Comparison of ENCODE assay signal across 31 cellular contexts in the genomic region with DNA sequence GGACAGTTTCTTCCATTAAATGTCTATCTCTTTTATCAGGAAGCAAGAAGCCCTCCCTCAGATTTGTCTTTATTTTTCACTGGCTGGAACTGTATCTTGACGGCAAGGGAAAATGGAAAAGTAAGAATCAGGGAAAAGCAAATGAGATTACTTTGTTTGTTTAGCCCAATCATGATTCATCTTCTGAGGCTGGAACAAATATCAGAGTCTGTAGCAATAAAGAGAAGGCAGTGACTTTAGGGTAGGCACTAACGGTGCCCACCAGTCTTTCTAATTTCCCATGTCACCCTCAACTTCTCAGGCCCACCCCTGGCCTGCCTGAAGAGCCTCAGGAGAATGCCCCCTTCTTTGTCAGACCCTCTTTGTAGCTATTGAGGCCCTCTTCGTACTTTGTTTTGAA. TPM values are rescaled to one million over a fixed set of nuclear protein-coding genes. Genes with fewer than 3 reads are reported as not detected.
"Had no signal": no experiment of that assay in that cellular context is flagged by ENCODE, and none has a peak within 500 bp of the region (broad histone marks: within the 10 kb centered on the region; RNA-seq: fewer than 3 reads in every experiment).

No MANE protein-coding gene starts in this region.

- H3K27ac ChIP-seq: esophagus squamous epithelium, heart right ventricle, left lung, neutrophil, prostate gland, skin epidermis, suprapubic skin, transverse colon, upper lobe of right lung, uterus had no signal

- H3K27ac Mint-ChIP-seq: mesothelial cell of epicardium; natural killer cell treated with Interleukin-12 subunit alpha and Interleukin-12 subunit beta and Interleukin-15 and Interleukin-18, amount 100 ng/mL, for 72 hours; stimulated activated naive CD8-positive, alpha-beta T cell treated with anti-CD3 and anti-CD28 coated beads, Interleukin-15, amount 100 ng/mL, for 72 hours had no signal

- H3K9me3 ChIP-seq: esophagus squamous epithelium, heart right ventricle, left lung, mucosa of descending colon, neutrophil, prostate gland, suprapubic skin, transverse colon, upper lobe of right lung, uterus had no signal

- H3K4me3 ChIP-seq: esophagus squamous epithelium, heart right ventricle, left lung, mucosa of descending colon, prostate gland, skin epidermis, suprapubic skin, transverse colon, upper lobe of right lung, uterus had no signal

- ATAC-seq: effector memory CD8-positive, alpha-beta T cell; heart right ventricle; left cardiac atrium; left lung; mucosa of descending colon; natural killer cell treated with Interleukin-12 subunit alpha and Interleukin-12 subunit beta and Interleukin-15 and Interleukin-18, amount 100 ng/mL, for 72 hours; right cardiac atrium; stimulated activated naive CD8-positive, alpha-beta T cell treated with anti-CD3 and anti-CD28 coated beads, Interleukin-15, amount 100 ng/mL, for 72 hours; upper lobe of right lung had no signal

- H3K27me3 ChIP-seq: transverse colon, upper lobe of right lung, uterus had no signal

- DNase-seq: cortex of kidney; effector memory CD8-positive, alpha-beta T cell; erythroblast; esophagus squamous epithelium; foreskin melanocyte; glutamatergic neuron; heart right ventricle; hippocampal formation; left cardiac atrium; left lung; mesenchymal stem cell; mucosa of descending colon; naive B cell; right cardiac atrium; stimulated activated CD4-positive, alpha-beta T cell treated with anti-CD3 and anti-CD28 coated beads, Interleukin-15, amount 100 ng/mL, for 24 hours; stimulated activated CD4-positive, alpha-beta T cell treated with anti-CD3 and anti-CD28 coated beads, Interleukin-2, amount 100 ng/mL, for 48 hours; stimulated activated naive CD4-positive, alpha-beta T cell; stimulated activated naive CD8-positive, alpha-beta T cell treated with anti-CD3 and anti-CD28 coated beads, Interleukin-15, amount 100 ng/mL, for 72 hours; transverse colon; upper lobe of right lung; uterus had no signal

- H3K9me3 Mint-ChIP-seq: effector memory CD8-positive, alpha-beta T cell; mesothelial cell of epicardium; naive B cell; natural killer cell treated with Interleukin-12 subunit alpha and Interleukin-12 subunit beta and Interleukin-15 and Interleukin-18, amount 100 ng/mL, for 72 hours; neural crest cell; stimulated activated naive CD8-positive, alpha-beta T cell treated with anti-CD3 and anti-CD28 coated beads, Interleukin-15, amount 100 ng/mL, for 72 hours had no signal

- H3K36me3 ChIP-seq: esophagus squamous epithelium, heart right ventricle, left lung, neutrophil, prostate gland, suprapubic skin, transverse colon, upper lobe of right lung, uterus had no signal

- H3K4me3 Mint-ChIP-seq: effector memory CD8-positive, alpha-beta T cell; mesothelial cell of epicardium; naive B cell; natural killer cell treated with Interleukin-12 subunit alpha and Interleukin-12 subunit beta and Interleukin-15 and Interleukin-18, amount 100 ng/mL, for 72 hours; neural crest cell; stimulated activated naive CD8-positive, alpha-beta T cell treated with anti-CD3 and anti-CD28 coated beads, Interleukin-15, amount 100 ng/mL, for 72 hours had no signal

- H3K4me1 ChIP-seq: esophagus squamous epithelium, heart right ventricle, left lung, prostate gland, suprapubic skin, transverse colon, upper lobe of right lung, uterus had no signal

- H3K36me3 Mint-ChIP-seq: mesothelial cell of epicardium; naive B cell; natural killer cell treated with Interleukin-12 subunit alpha and Interleukin-12 subunit beta and Interleukin-15 and Interleukin-18, amount 100 ng/mL, for 72 hours had no signal

- H3K4me1 Mint-ChIP-seq: mesothelial cell of epicardium; naive B cell; stimulated activated naive CD8-positive, alpha-beta T cell treated with anti-CD3 and anti-CD28 coated beads, Interleukin-15, amount 100 ng/mL, for 72 hours had no signal

RNA-seq across cellular contexts. Expression of gene SFRP5, which starts 41.5 kb away (rescaled TPM):
- total RNA-seq: dermis microvascular lymphatic vessel endothelial cell; kidney epithelial cell; lung microvascular endothelial cell; natural killer cell treated with Interleukin-12 subunit alpha and Interleukin-12 subunit beta and Interleukin-15 and Interleukin-18, amount 100 ng/mL, for 72 hours; neural crest cell had no signal
